Comparison of ENCODE assay signal across 16 cellular contexts in the genomic region with DNA sequence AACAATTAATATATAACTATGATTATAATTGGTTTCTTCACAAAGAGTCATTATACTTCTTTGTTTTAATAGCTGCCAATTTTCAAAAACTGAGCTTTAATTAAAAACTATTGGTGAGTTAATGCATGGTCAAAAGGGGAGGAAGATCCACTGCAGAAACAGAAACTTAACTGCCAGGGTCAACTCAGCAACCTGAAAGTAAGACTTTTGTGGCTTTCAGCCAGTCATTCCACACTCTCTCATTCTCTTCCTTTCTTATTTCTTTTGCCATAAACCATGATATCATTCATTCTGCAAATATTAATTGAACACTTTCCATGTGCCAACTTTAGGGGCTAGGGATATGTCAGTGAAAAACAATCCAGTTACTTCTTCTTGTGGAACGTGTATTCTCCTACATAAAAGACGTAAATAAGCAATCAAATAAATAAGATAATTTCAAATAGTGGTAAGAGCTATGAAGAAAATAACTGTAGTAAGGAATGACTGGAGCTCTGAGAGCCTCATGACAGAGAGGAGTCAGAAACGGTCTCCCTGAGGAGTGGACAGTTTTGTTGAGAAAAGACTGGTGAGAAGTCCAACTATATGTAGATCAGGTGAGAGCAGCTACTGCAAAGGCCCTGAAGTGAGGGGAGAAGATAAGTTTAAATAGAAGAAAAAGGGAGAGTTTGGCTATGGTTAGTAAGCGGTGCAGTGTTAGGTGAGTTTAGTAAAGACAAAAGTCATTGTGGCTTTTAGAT.
A peak's percentile ranks its signal among the peaks of the same experiment; 100 is the strongest.
DNase-seq lines count a peak whose midpoint lies in the region; ATAC-seq and TF ChIP-seq lines count a peak whose summit lies in the region.
"Had no signal": no experiment of that assay in that cellular context is flagged by ENCODE, and none has a peak within 500 bp of the region (broad histone marks: within the 10 kb centered on the region; RNA-seq: fewer than 3 reads in every experiment).

No MANE protein-coding gene starts in this region.

- no peak overlapping the region for H3K4me3 ChIP-seq in hepatocyte
- H3K4me3 ChIP-seq: colonic mucosa, MG63 had no signal

- no peaks in the 10 kb centered on the region for H3K4me1 ChIP-seq in hepatocyte (ENCODE audit: insufficient read depth)
- H3K4me1 ChIP-seq: colonic mucosa, parathyroid adenoma had no signal

- no peak overlapping the region for H3K27ac ChIP-seq in hepatocyte
- H3K27ac ChIP-seq: colonic mucosa, parathyroid adenoma had no signal

- H3K9me2 ChIP-seq in hepatocyte (replicated peaks; ENCODE audit: insufficient read depth), result no peaks in the 10 kb centered on the region

- H2AFZ ChIP-seq in hepatocyte, result no peak overlapping the region
- H2AFZ ChIP-seq: parathyroid adenoma had no signal

- WGBS in hepatocyte (ENCODE audit: low lambda C conversion rate, missing lambda C conversion rate), result 95% methylated on average over 4 of the region's 4 CpGs

- no peaks in the 10 kb centered on the region for H3K9me3 ChIP-seq in hepatocyte (ENCODE audit: low read depth)
- H3K9me3 ChIP-seq: colonic mucosa, MG63 had no signal

- DNase-seq in germinal center (ENCODE audit: low spot score) (no peak), hepatocyte (ENCODE audit: low spot score) (no peak)
- no peak for DNase-seq in stimulated activated CD4-positive, alpha-beta T cell treated with anti-CD3 and anti-CD28 coated beads, Interleukin-4, amount 100 ng/mL, for 24 hours
- DNase-seq: activated CD8-positive, alpha-beta memory T cell treated with anti-CD3 and anti-CD28 coated beads, Interleukin-2, amount 50 U/mL, for 4 hours; colonic mucosa; immature natural killer cell; MG63; NCI-H446 treated with DMSO at 0.1 percent for 48 hours; stimulated activated CD4-positive, alpha-beta T cell treated with anti-CD3 and anti-CD28 coated beads, Interleukin-15, amount 100 ng/mL, for 24 hours; stimulated activated CD8-positive, alpha-beta memory T cell treated with anti-CD3 and anti-CD28 coated beads, Interleukin-4, amount 100 ng/mL, for 48 hours had no signal

- no peak for TF ChIP-seq POLR2A in GM18505 (IDR thresholded peaks at IDR 0.05; ENCODE audit: borderline replicate concordance, extremely low read depth, insufficient read depth, insufficient read length)

- H3K79me2 ChIP-seq in hepatocyte, result no peaks in the 10 kb centered on the region
- H3K79me2 ChIP-seq: parathyroid adenoma had no signal

- ATAC-seq in GM18505 (IDR thresholded peaks at IDR 0.05; ENCODE audit: unreplicated experiment) (peak; percentile 90), GM19463 (IDR thresholded peaks at IDR 0.05; ENCODE audit: unreplicated experiment) (peak; percentile 98), HG02852 (IDR thresholded peaks at IDR 0.05; ENCODE audit: unreplicated experiment) (peak; percentile 93), HG03432 (IDR thresholded peaks at IDR 0.05; ENCODE audit: unreplicated experiment) (peak; percentile 99), HG02571 (IDR thresholded peaks at IDR 0.05; ENCODE audit: unreplicated experiment) (no peak)

- no peak for TF ChIP-seq CTCF in hepatocyte (IDR thresholded peaks at IDR 0.05; ENCODE audit: poor library complexity)

- no peak overlapping the region for H3K4me2 ChIP-seq in hepatocyte

- H4K20me1 ChIP-seq in hepatocyte (ENCODE audit: insufficient read depth, poor library complexity, severe bottlenecking), result no peaks in the 10 kb centered on the region

- H3K36me3 ChIP-seq in hepatocyte (replicated peaks; ENCODE audit: insufficient read depth, low read depth), result no peaks in the 10 kb centered on the region
- H3K36me3 ChIP-seq: colonic mucosa, MG63 had no signal

- H3K27me3 ChIP-seq in hepatocyte, result no peaks in the 10 kb centered on the region
- H3K27me3 ChIP-seq: colonic mucosa, MG63 had no signal
